In the genomic region with DNA sequence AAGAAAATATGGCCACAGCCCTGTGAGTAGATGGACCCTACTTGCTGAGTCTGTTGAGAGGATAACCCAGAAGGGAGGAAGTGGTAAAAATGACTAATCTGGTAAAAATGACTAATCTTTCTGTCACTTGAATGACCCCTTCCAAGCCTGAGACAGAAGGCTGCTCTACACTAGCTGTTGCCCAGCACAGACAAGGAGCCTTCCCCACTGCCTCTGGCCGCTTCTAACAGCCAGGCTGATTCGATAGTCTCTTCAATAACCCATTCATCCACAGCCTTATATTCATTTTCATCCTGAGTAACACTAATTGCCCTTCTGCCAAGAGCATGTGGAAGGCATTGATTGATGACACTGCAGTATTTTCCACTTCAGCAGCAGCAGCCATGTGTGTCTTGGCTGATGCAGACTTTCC, we compare ENCODE assay signal across 9 cellular contexts. TPM values are rescaled to one million over a fixed set of nuclear protein-coding genes. Genes with fewer than 3 reads are reported as not detected.
DNase-seq lines count a peak whose midpoint lies in the region; ATAC-seq and TF ChIP-seq lines count a peak whose summit lies in the region.
"Had no signal": no experiment of that assay in that cellular context is flagged by ENCODE, and none has a peak within 500 bp of the region (broad histone marks: within the 10 kb centered on the region; RNA-seq: fewer than 3 reads in every experiment).

No MANE protein-coding gene starts in this region.

- no peaks in the 10 kb centered on the region for H3K4me1 ChIP-seq in lung (ENCODE audit: control insufficient read depth in 2 of 2, insufficient read depth in 2 of 2, low read length in 2 of 2)
- no peaks in the 10 kb centered on the region for H3K4me1 ChIP-seq in mucosa of descending colon (ENCODE audit: low read depth)

- DNase-seq in AG09319 (ENCODE audit: extremely low read depth, low read depth): peak; percentile 15
- peak; percentile 42 for DNase-seq in SW480 (ENCODE audit: low spot score)
- no peak for DNase-seq in lung (ENCODE audit: low spot score)
- no peak for DNase-seq in retina
- DNase-seq in mucosa of descending colon: no peak
- DNase-seq in omental fat pad (ENCODE audit: low spot score): no peak

- H3K9me3 ChIP-seq in lung (ENCODE audit: control insufficient read depth in 2 of 2, insufficient read depth in 1 of 2, low read length in 1 of 2) (no peaks in the 10 kb centered on the region), mucosa of descending colon (no peaks in the 10 kb centered on the region)
- H3K9me3 ChIP-seq: thoracic aorta had no signal

- WGBS in lung, 2 donors: 63 to 87% methylated on average over 2 of the region's 2 CpGs

- H3K4me3 ChIP-seq in lung: no peak overlapping the region
- H3K4me3 ChIP-seq in mucosa of descending colon: no peak overlapping the region
- H3K4me3 ChIP-seq: thoracic aorta had no signal

- H3K27me3 ChIP-seq in lung (ENCODE audit: control insufficient read depth, insufficient read depth): no peaks in the 10 kb centered on the region

- ATAC-seq in GM19324 (IDR thresholded peaks at IDR 0.05; ENCODE audit: low FRiP score, unreplicated experiment): peak; percentile 90
- ATAC-seq in HG03159 (IDR thresholded peaks at IDR 0.05; ENCODE audit: unreplicated experiment): peak; percentile 99
- peak; percentile 53 for ATAC-seq in lung (ENCODE audit: insufficient read depth, low FRiP score)
- no peak for ATAC-seq in mucosa of descending colon
- ATAC-seq in omental fat pad (ENCODE audit: low FRiP score): no peak

- H3K27ac ChIP-seq in lung (ENCODE audit: low read depth in 1 of 2, low read length in 1 of 2): no peak overlapping the region
- H3K27ac ChIP-seq: thoracic aorta had no signal

- no peaks in the 10 kb centered on the region for H3K36me3 ChIP-seq in lung (ENCODE audit: control insufficient read depth in 2 of 2, insufficient read depth in 2 of 2, low read length in 2 of 2)
- no peaks in the 10 kb centered on the region for H3K36me3 ChIP-seq in mucosa of descending colon (ENCODE audit: low read depth)
- H3K36me3 ChIP-seq: thoracic aorta had no signal

- no peak for TF ChIP-seq CTCF in AG09319 (IDR thresholded peaks at IDR 0.05; ENCODE audit: low read depth, low read length)
- TF ChIP-seq CTCF in lung (IDR thresholded peaks at IDR 0.05; ENCODE audit: control extremely low read depth, extremely low read depth): no peak
- no peak for TF ChIP-seq CTCF in mucosa of descending colon (IDR thresholded peaks at IDR 0.05)
- TF ChIP-seq CTCF in omental fat pad (IDR thresholded peaks at IDR 0.05): no peak

- intact Hi-C loops in mucosa of descending colon (cut with DNase I, micrococcal nuclease): no loop called here

RNA-seq across cellular contexts. Expression of gene MAGEB17, which starts 18.4 kb away (rescaled TPM):
- total RNA-seq in lung: not detected
- polyA plus RNA-seq in lung: under 1 TPM in 1 of 2 donors, not detected in 1; 0.05 TPM
- under 1 TPM in 1 of 3 donors, not detected in 2; 0.22 TPM for total RNA-seq in mucosa of descending colon
- not detected for total RNA-seq in omental fat pad
- total RNA-seq: thoracic aorta had no signal

Comparison
In these comparisons a context has a peak if more than half of its experiments do, and no peak if none do; other contexts are left out.
1. DNase-seq: peak in AG09319 (single experiment) and SW480 (single experiment); none in lung (single experiment), retina (single experiment), mucosa of descending colon (0 of 3) and omental fat pad (single experiment).
2. ATAC-seq: peak in GM19324 (single experiment), HG03159 (single experiment) and lung (single experiment); none in mucosa of descending colon (single experiment) and omental fat pad (single experiment).